ENCODE assay signal across 7 cellular contexts in the genomic region with DNA sequence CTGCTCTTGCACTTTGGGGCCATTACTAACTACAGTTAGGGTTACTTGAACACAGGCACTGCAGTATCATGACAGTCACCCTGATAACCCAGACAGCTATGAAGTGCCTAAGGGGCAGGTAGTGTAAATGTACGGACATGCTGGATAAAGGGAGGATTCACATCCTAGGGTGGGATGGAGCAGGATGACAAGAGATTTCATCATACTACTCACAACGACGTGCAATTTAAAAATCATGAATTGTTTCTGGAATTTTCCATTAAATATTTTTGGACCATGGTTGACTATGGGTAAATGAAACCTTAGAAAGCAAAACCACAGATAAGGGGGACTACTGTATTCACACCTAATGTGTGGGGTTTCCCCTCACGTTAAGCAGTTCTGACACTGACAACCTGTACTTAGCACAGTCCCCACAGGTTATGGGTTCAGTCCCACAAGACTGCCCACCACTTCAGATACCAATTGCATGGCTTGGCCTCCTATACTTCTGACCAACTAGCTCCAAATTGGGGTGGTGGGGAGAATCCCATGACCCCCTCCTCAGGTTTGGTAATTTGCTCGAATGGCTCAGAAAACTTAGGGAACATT.
"Had no signal": no experiment of that assay in that cellular context is flagged by ENCODE, and none has a peak within 500 bp of the region (broad histone marks: within the 10 kb centered on the region; RNA-seq: fewer than 3 reads in every experiment).

No MANE protein-coding gene starts in this region.

- H3K9me3 ChIP-seq: HAP-1 had no signal

- H3K4me3 ChIP-seq: HAP-1 had no signal

- H3K36me3 ChIP-seq: HAP-1 had no signal

- DNase-seq: GOT3, H7, HFFc6, KG1 had no signal

- FAIRE-seq: HepG2 had no signal

- ATAC-seq: HCT116, HepG2 had no signal
